Comparison of ENCODE assay signal across 21 cellular contexts in the genomic region with DNA sequence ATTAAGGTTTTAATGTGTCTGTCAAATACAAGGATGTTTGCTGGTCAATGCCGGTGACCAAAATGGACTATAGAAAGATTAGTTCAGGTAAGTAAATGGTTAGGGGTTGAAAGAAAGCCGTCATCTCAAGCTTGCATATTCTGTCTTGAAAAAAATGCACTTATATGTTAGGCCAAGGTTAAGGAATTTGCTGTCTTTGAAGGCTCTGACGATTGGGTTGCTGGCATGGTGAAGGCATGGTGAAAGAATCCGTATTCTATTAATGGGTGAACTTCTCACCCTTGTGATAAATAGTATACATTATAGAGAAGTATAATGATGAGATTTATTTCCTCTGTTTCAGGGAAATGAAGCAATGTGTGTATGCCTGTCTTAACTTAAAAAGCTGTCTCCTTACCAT.
DNase-seq lines count a peak whose midpoint lies in the region; ATAC-seq and TF ChIP-seq lines count a peak whose summit lies in the region.
"Had no signal": no experiment of that assay in that cellular context is flagged by ENCODE, and none has a peak within 500 bp of the region (broad histone marks: within the 10 kb centered on the region; RNA-seq: fewer than 3 reads in every experiment).

No MANE protein-coding gene starts in this region.

- H3K9me3 Mint-ChIP-seq in neural progenitor cell (peaks cover 23% of the 10 kb centered on the region), nephron progenitor cell (peaks cover 5% of the 10 kb centered on the region)

- H3K4me1 Mint-ChIP-seq in neural progenitor cell, result peaks cover 37% of the 10 kb centered on the region
- H3K4me1 Mint-ChIP-seq in nephron progenitor cell, result peaks cover 16% of the 10 kb centered on the region
- H3K4me1 Mint-ChIP-seq: CD14-positive monocyte; CD4-positive, alpha-beta memory T cell had no signal

- H3K27ac Mint-ChIP-seq in neural progenitor cell, result peak overlapping the region; percentile 66
- H3K27ac Mint-ChIP-seq in nephron progenitor cell, result no peak overlapping the region
- H3K27ac Mint-ChIP-seq: CD14-positive monocyte; CD4-positive, alpha-beta memory T cell had no signal

- TF ChIP-seq CTCF in neural progenitor cell (IDR thresholded peaks at IDR 0.05) (no peak), nephron progenitor cell (IDR thresholded peaks at IDR 0.05) (no peak)

- H3K27ac ChIP-seq in neural progenitor cell, result no peak overlapping the region
- H3K27ac ChIP-seq: 22Rv1, A549, BLaER1 had no signal

- peaks cover 65% of the 10 kb centered on the region for H3K79me2 ChIP-seq in neural progenitor cell (ENCODE audit: low read depth)

- peak; percentile 8 for DNase-seq in COLO829 (ENCODE audit: low spot score)
- peak; percentile 38 for DNase-seq in astrocyte of the hippocampus (ENCODE audit: low read depth, low spot score)
- peak; percentile 8 for DNase-seq in iris pigment epithelial cell (ENCODE audit: low read depth)
- no peak for DNase-seq in neural progenitor cell (ENCODE audit: low spot score)
- no peak for DNase-seq in NAMALWA (ENCODE audit: low spot score)
- no peak for DNase-seq in nephron progenitor cell
- DNase-seq: AML-193; Calu3; CD4-positive, alpha-beta memory T cell; DMS 273 treated with DMSO at 0.1 percent for 48 hours; DMS53; DND-41; EL had no signal

- H3F3A ChIP-seq in neural progenitor cell (ENCODE audit: low read depth), result peaks cover 27% of the 10 kb centered on the region

- no peak overlapping the region for H3K4me3 ChIP-seq in neural progenitor cell
- H3K4me3 ChIP-seq: A549, BLaER1, GM12878, HAP-1 had no signal

- H3K4me2 ChIP-seq in neural progenitor cell, result no peak overlapping the region
- H3K4me2 ChIP-seq: A549, BLaER1 had no signal

- H3K36me3 ChIP-seq in neural progenitor cell, result no peaks in the 10 kb centered on the region
- H3K36me3 ChIP-seq: BLaER1, HAP-1 had no signal

- no peak for ATAC-seq in GM21825 (IDR thresholded peaks at IDR 0.05; ENCODE audit: unreplicated experiment)
- ATAC-seq: A549, GM12878, HepG2 had no signal

- H3K27me3 Mint-ChIP-seq in neural progenitor cell (ENCODE audit: insufficient read depth, low read depth), result no peaks in the 10 kb centered on the region
- H3K27me3 Mint-ChIP-seq in nephron progenitor cell (ENCODE audit: low read depth, poor library complexity), result no peaks in the 10 kb centered on the region
- H3K27me3 Mint-ChIP-seq: CD4-positive, alpha-beta memory T cell had no signal

- peaks cover 41% of the 10 kb centered on the region for H3K4me1 ChIP-seq in neural progenitor cell
- H3K4me1 ChIP-seq: A549, BLaER1, HAP-1 had no signal

- no peak overlapping the region for H3K9ac ChIP-seq in neural progenitor cell
- H3K9ac ChIP-seq: BLaER1 had no signal

- H2AFZ ChIP-seq in neural progenitor cell (replicated peaks), result no peak overlapping the region

- H3K36me3 Mint-ChIP-seq in neural progenitor cell (peaks cover 20% of the 10 kb centered on the region), nephron progenitor cell (ENCODE audit: low read depth) (peaks cover 6% of the 10 kb centered on the region)
- H3K36me3 Mint-ChIP-seq: CD14-positive monocyte; CD4-positive, alpha-beta memory T cell had no signal

- H3K4me3 Mint-ChIP-seq in neural progenitor cell, result no peak overlapping the region
- no peak overlapping the region for H3K4me3 Mint-ChIP-seq in nephron progenitor cell
- H3K4me3 Mint-ChIP-seq: CD14-positive monocyte; CD4-positive, alpha-beta memory T cell had no signal

- H3K9me3 ChIP-seq in neural progenitor cell (ENCODE audit: low read depth), result no peaks in the 10 kb centered on the region
- H3K9me3 ChIP-seq: A549, BLaER1 had no signal

- no peaks in the 10 kb centered on the region for H3K27me3 ChIP-seq in neural progenitor cell
- H3K27me3 ChIP-seq: BLaER1 had no signal

- H4K20me1 ChIP-seq in neural progenitor cell (ENCODE audit: low read depth), result peaks cover 40% of the 10 kb centered on the region
- H4K20me1 ChIP-seq: BLaER1 had no signal

Comparison
In these comparisons a context has a peak if more than half of its experiments do, and no peak if none do; other contexts are left out.
1. DNase-seq: peak in COLO829 (single experiment), astrocyte of the hippocampus (single experiment) and iris pigment epithelial cell (single experiment); none in neural progenitor cell (single experiment), NAMALWA (single experiment) and nephron progenitor cell (single experiment).